In genomic region chr18:58529714-58530354, GRCh38 we compare ENCODE assay signal across 8 cellular contexts.
DNase-seq lines count a peak whose midpoint lies in the region; ATAC-seq lines count a peak whose summit lies in the region.

No MANE protein-coding gene starts in this region.

- H3K36me3 Mint-ChIP-seq in activated CD4-positive, alpha-beta memory T cell treated with anti-CD3 and anti-CD28 coated beads for 36 hours, result no peaks in the 10 kb centered on the region

- H3K27me3 Mint-ChIP-seq in activated CD4-positive, alpha-beta memory T cell treated with anti-CD3 and anti-CD28 coated beads for 36 hours, result peaks cover 6% of the 10 kb centered on the region

- peak overlapping the region; percentile 43 for H3K27ac Mint-ChIP-seq in activated CD4-positive, alpha-beta memory T cell treated with anti-CD3 and anti-CD28 coated beads for 36 hours

- H3K4me3 Mint-ChIP-seq in activated CD4-positive, alpha-beta memory T cell treated with anti-CD3 and anti-CD28 coated beads for 36 hours, result no peak overlapping the region

- intact Hi-C loops in activated CD4-positive, alpha-beta memory T cell treated with anti-CD3 and anti-CD28 coated beads for 36 hours (cut with micrococcal nuclease), result loop anchor here (1.0 to 5.0 kb wide), 2 partner anchors 234 to 542 kb away; no protein-coding TSS in a partner anchor

- POLR2A ChIA-PET in activated CD4-positive, alpha-beta memory T cell treated with anti-CD3 and anti-CD28 coated beads for 36 hours (lab: Charles Lee), result interaction anchor here (0.6 kb wide), 1 partner anchor 234 kb away, joined by 3 read pairs; no protein-coding TSS in a partner anchor

- peak; percentile 87 for DNase-seq in D341Med (ENCODE audit: low spot score)
- DNase-seq in NCI-H748 treated with DMSO at 0.1 percent for 48 hours (lab: John Stamatoyannopoulos, UW), result peak; percentile 55
- peak; percentile 76 for DNase-seq in activated CD4-positive, alpha-beta memory T cell treated with anti-CD3 and anti-CD28 coated beads for 36 hours
- peak; percentile 63 for DNase-seq in effector CD8-positive, alpha-beta T cell (lab: John Stamatoyannopoulos, UW)
- DNase-seq in midbrain (lab: John Stamatoyannopoulos, UW), result peak; percentile 3
- peak; percentile 52 for DNase-seq in superior temporal gyrus (ENCODE audit: extremely low spot score)

- ATAC-seq in HG02642 (IDR thresholded peaks at IDR 0.05; ENCODE audit: poor library complexity, unreplicated experiment), result peak; percentile 35
- no peak for ATAC-seq in HG03135 (IDR thresholded peaks at IDR 0.05; ENCODE audit: unreplicated experiment)

- H3K9me3 Mint-ChIP-seq in activated CD4-positive, alpha-beta memory T cell treated with anti-CD3 and anti-CD28 coated beads for 36 hours, result no peaks in the 10 kb centered on the region

- H3K4me1 Mint-ChIP-seq in activated CD4-positive, alpha-beta memory T cell treated with anti-CD3 and anti-CD28 coated beads for 36 hours (ENCODE audit: low read depth), result peaks cover 19% of the 10 kb centered on the region

- CTCF ChIA-PET in activated CD4-positive, alpha-beta memory T cell treated with anti-CD3 and anti-CD28 coated beads for 36 hours (lab: Charles Lee), result interaction anchor here (0.6 to 18.8 kb wide), 34 partner anchors 9 to 463 kb away, joined by 3 to 442 read pairs (median 4); partner anchors contain the start of gene MALT1

Comparison
In these comparisons a context has a peak if more than half of its experiments do, and no peak if none do; other contexts are left out.
1. DNase-seq: peak in every context shown above with its lines; median percentile 87 in D341Med; 76 in activated CD4-positive, alpha-beta memory T cell treated with anti-CD3 and anti-CD28 coated beads for 36 hours; 63 in effector CD8-positive, alpha-beta T cell; 55 in NCI-H748 treated with DMSO at 0.1 percent for 48 hours; 52 in superior temporal gyrus; 3 in midbrain.